10 cellular contexts compared by ENCODE assay signal in the genomic region with DNA sequence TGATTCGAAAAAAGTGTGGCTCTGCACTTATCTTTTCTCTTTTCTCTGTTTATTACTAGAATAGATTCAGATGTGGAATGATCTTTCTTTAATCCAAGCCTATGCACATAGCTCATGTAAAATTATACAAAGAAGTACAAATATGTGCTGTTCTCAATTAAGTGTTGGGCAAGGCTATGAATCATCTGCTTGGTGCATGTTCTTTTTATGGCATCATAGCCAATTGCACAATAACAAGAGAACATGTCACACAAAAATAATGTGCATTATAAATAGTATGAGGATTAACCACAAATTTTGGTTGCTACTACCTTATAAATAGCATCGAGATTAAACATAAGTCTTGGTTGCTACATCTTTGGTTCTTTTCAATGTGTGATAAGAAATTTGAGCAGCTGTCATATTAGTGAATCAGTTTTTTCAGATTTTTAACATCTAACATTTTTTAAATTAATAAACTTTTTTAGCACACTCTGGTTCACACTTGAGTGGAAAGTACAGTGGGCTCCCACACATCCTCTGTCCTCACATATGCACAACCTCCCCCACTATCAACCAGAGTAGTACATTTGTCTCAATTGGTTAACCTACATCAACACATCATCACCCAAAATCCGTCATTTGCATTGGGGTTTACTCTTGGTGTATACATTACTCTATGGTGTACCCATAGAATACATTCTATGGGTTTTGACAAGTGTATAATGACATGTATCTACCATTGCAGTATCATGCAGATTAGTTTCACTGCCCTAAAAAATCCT. TPM values are rescaled to one million over a fixed set of nuclear protein-coding genes. Genes with fewer than 3 reads are reported as not detected.
DNase-seq lines count a peak whose midpoint lies in the region; ATAC-seq and TF ChIP-seq lines count a peak whose summit lies in the region.
"Had no signal": no experiment of that assay in that cellular context is flagged by ENCODE, and none has a peak within 500 bp of the region (broad histone marks: within the 10 kb centered on the region; RNA-seq: fewer than 3 reads in every experiment).

No MANE protein-coding gene starts in this region.

- no peaks in the 10 kb centered on the region for H3K9me3 ChIP-seq in Karpas-422 (ENCODE audit: low read length)

- TF ChIP-seq CTCF in AG04449 (IDR thresholded peaks at IDR 0.05; ENCODE audit: insufficient read depth, low read length, missing control alignments) (no peak), astrocyte of the spinal cord (IDR thresholded peaks at IDR 0.05; ENCODE audit: low read depth, low read length) (no peak), kidney epithelial cell (IDR thresholded peaks at IDR 0.05; ENCODE audit: insufficient read depth, low read length, poor library complexity, severe bottlenecking) (no peak)

- H3K27me3 ChIP-seq in Karpas-422 (ENCODE audit: low read length) (no peaks in the 10 kb centered on the region), kidney epithelial cell (ENCODE audit: control insufficient read depth, insufficient read depth, low read length) (no peaks in the 10 kb centered on the region)

- H3K4me1 ChIP-seq in Karpas-422 (ENCODE audit: low read length), result peaks cover 21% of the 10 kb centered on the region

- no peak overlapping the region for H3K27ac ChIP-seq in Karpas-422 (ENCODE audit: low read length)

- H3K36me3 ChIP-seq in Karpas-422 (ENCODE audit: insufficient read depth, low read length), result no peaks in the 10 kb centered on the region
- no peaks in the 10 kb centered on the region for H3K36me3 ChIP-seq in kidney epithelial cell (ENCODE audit: control insufficient read depth, insufficient read depth, low read length)

- no peak overlapping the region for H2AFZ ChIP-seq in Karpas-422 (ENCODE audit: low read length)

- H3K9ac ChIP-seq in Karpas-422 (ENCODE audit: low read length), result no peak overlapping the region

- H3K79me2 ChIP-seq in Karpas-422 (ENCODE audit: low read length), result no peaks in the 10 kb centered on the region

- CTCF ChIA-PET in AG04449 (lab: Yijun Ruan, JAX), result interaction anchor here (0.7 to 3.9 kb wide), 16 partner anchors 8 to 240 kb away, joined by 3 to 18 read pairs (median 4); no protein-coding TSS in a partner anchor

- peak overlapping the region; percentile 56 for H3K4me2 ChIP-seq in Karpas-422 (ENCODE audit: low read depth, low read length, poor library complexity, severe bottlenecking)

- DNase-seq in AG04449 (ENCODE audit: low read depth, low spot score), result peak; percentile 94
- DNase-seq in Karpas-422, result peak; percentile 77
- DNase-seq in astrocyte of the spinal cord (ENCODE audit: low read depth, low spot score), result peak; percentile 84
- DNase-seq in kidney epithelial cell (ENCODE audit: low read depth), result peak; percentile 76
- no peak for DNase-seq in NCI-H1417 (lab: John Stamatoyannopoulos, UW)
- DNase-seq in HT-29 (ENCODE audit: low spot score), result no peak
- DNase-seq: activated naive CD8-positive, alpha-beta T cell treated with anti-CD3 and anti-CD28 coated beads, Interleukin-2, amount 50 U/mL, for 24 hours; T-helper 9 cell had no signal

- no peak overlapping the region for H3K4me3 ChIP-seq in AG04449 (ENCODE audit: low read depth, low read length)
- peak overlapping the region; percentile 26 for H3K4me3 ChIP-seq in Karpas-422 (ENCODE audit: low read length)
- H3K4me3 ChIP-seq in astrocyte of the spinal cord (ENCODE audit: low read depth, low read length), result no peak overlapping the region
- H3K4me3 ChIP-seq in kidney epithelial cell (ENCODE audit: low read depth, low read length), result no peak overlapping the region

- no peaks in the 10 kb centered on the region for H3K9me2 ChIP-seq in Karpas-422 (replicated peaks; ENCODE audit: insufficient read depth, low read length)

- ATAC-seq in GM18498 (IDR thresholded peaks at IDR 0.05; ENCODE audit: unreplicated experiment) (no peak), HG02885 (IDR thresholded peaks at IDR 0.05; ENCODE audit: poor library complexity, unreplicated experiment) (no peak)
- ATAC-seq: activated naive CD8-positive, alpha-beta T cell treated with anti-CD3 and anti-CD28 coated beads, Interleukin-2, amount 50 U/mL, for 24 hours had no signal

- no peaks in the 10 kb centered on the region for H4K20me1 ChIP-seq in Karpas-422 (ENCODE audit: insufficient read depth, low read depth, low read length)

- POLR2A ChIA-PET in AG04449 (lab: Yijun Ruan, JAX), result interaction anchor here (0.7 to 1.1 kb wide), 6 partner anchors 11 to 161 kb away, joined by 3 to 4 read pairs (median 4); a partner anchor contains a TSS

- in situ Hi-C loops in astrocyte of the spinal cord (cut with HindIII; ENCODE audit: low sequenced_read_pairs), result no loop called here

RNA-seq across cellular contexts. Expression of a gene that starts 6.8 kb away (rescaled TPM):
- 2.3 and 2.6 TPM in 2 replicates for total RNA-seq in Karpas-422 (2014; rRNA removed; shearing (Covaris generic); ENCODE audit: low replicate concordance)
- total RNA-seq in kidney epithelial cell, result 4.0 and 4.8 TPM in 2 replicates
- total RNA-seq in HT-29 (2014; rRNA removed; shearing (Covaris generic)), result not detected in 2 replicates

Comparison
In these comparisons a context has a peak if more than half of its experiments do, and no peak if none do; other contexts are left out.
1. DNase-seq: peak in AG04449 (single experiment), Karpas-422 (single experiment), astrocyte of the spinal cord (single experiment) and kidney epithelial cell (single experiment); none in NCI-H1417 (0 of 3) and HT-29 (single experiment).